6 cellular contexts compared by ENCODE assay signal in genomic region chr17:21454006-21454405, GRCh38.
A peak's percentile ranks its signal among the peaks of the same experiment; 100 is the strongest.
DNase-seq lines count a peak whose midpoint lies in the region; ATAC-seq, FAIRE-seq and TF ChIP-seq lines count a peak whose summit lies in the region.
"Not testable (repeated sequence)": the region's sequence is repeated elsewhere in the genome, so short reads cannot be mapped to it uniquely, and the experiment has no call there.

No MANE protein-coding gene starts in this region.

- H3K4me3 ChIP-seq in coronary artery; right atrium auricular region; kidney (ENCODE audit: low read length in 2 of 2); HepG2 (replicated peaks in 1 of 3; ENCODE audit: insufficient read depth in 1 of 3, low read depth in 2 of 3, low read length in 3 of 3): not testable (repeated sequence)

- DNase-seq in coronary artery (ENCODE audit: low spot score) (peak; percentile 26), right atrium auricular region (ENCODE audit: low spot score) (peak; percentile 40), kidney (peak; percentile 37), osteocyte (ENCODE audit: extremely low spot score, unreplicated experiment) (peak; percentile 62)
- DNase-seq in glutamatergic neuron; HepG2 (ENCODE audit: low spot score): not testable (repeated sequence)

- in situ Hi-C loops in HepG2 (cut with HindIII; ENCODE audit: extremely low pct_ligation_motif_present, low pct_unique_long_range_greater_than_20kb), result loop anchor here (10.0 kb wide), 1 partner anchor 169 kb away; the partner anchor contains the start of gene MAP2K3

- not testable (repeated sequence) for H3K27ac ChIP-seq in coronary artery; right atrium auricular region; kidney (ENCODE audit: low read depth in 2 of 2, low read length in 2 of 2); HepG2 (ENCODE audit: extremely low read length, insufficient read depth, low read length)

- not testable (repeated sequence) for TF ChIP-seq CTCF in coronary artery (IDR thresholded peaks at IDR 0.05); glutamatergic neuron (IDR thresholded peaks at IDR 0.05; ENCODE audit: partially characterized antibody, unreplicated experiment); right atrium auricular region (IDR thresholded peaks at IDR 0.05); kidney (IDR thresholded peaks at IDR 0.05; ENCODE audit: borderline replicate concordance, extremely low read depth, insufficient read depth); HepG2 (CRISPR knock-in tag; IDR thresholded peaks at IDR 0.05); osteocyte (IDR thresholded peaks at IDR 0.05)

- FAIRE-seq in kidney (lab: Jason Lieb, UNC); HepG2 (lab: Jason Lieb, UNC): not testable (repeated sequence)

- peaks cover 26% of the 10 kb centered on the region for H3K9me3 Mint-ChIP-seq in glutamatergic neuron (ENCODE audit: unreplicated experiment)
- not testable (repeated sequence) for H3K9me3 Mint-ChIP-seq in osteocyte (ENCODE audit: unreplicated experiment)

- POLR2A ChIA-PET in HepG2 (lab: Yijun Ruan, JAX), result not testable (repeated sequence)

- not testable (repeated sequence) for H4K20me1 ChIP-seq in HepG2 (ENCODE audit: insufficient read depth, low read length)

- H2AFZ ChIP-seq in HepG2 (ENCODE audit: low read length), result not testable (repeated sequence)

- BruUV-seq in HepG2 (replicated peaks; lab: Mats Ljungman, UMichigan), result not testable (repeated sequence)

- not testable (repeated sequence) for H3K36me3 ChIP-seq in right atrium auricular region; kidney (ENCODE audit: control insufficient read depth in 1 of 2, insufficient read depth in 2 of 2, low read length in 2 of 2); HepG2 (replicated peaks in 1 of 2; ENCODE audit: control insufficient read depth in 1 of 2, insufficient read depth in 2 of 2, low read length in 2 of 2)

- peaks cover 27% of the 10 kb centered on the region for H3K4me1 Mint-ChIP-seq in glutamatergic neuron (ENCODE audit: low read depth, unreplicated experiment)
- H3K4me1 Mint-ChIP-seq in osteocyte (ENCODE audit: unreplicated experiment), result peaks cover 24% of the 10 kb centered on the region

- H3K4me3 Mint-ChIP-seq in glutamatergic neuron (ENCODE audit: unreplicated experiment), result peak overlapping the region; percentile 81
- H3K4me3 Mint-ChIP-seq in osteocyte (ENCODE audit: unreplicated experiment), result not testable (repeated sequence)

- H3K27me3 Mint-ChIP-seq in glutamatergic neuron (ENCODE audit: unreplicated experiment), result peaks cover 21% of the 10 kb centered on the region
- H3K27me3 Mint-ChIP-seq in osteocyte (ENCODE audit: unreplicated experiment), result peaks cover 13% of the 10 kb centered on the region

- TF ChIP-seq EP300 in HepG2 (IDR thresholded peaks at IDR 0.05; ENCODE audit: low read depth in 2 of 2, low read length in 2 of 2); HepG2 (CRISPR knock-in tag; IDR thresholded peaks at IDR 0.05; ENCODE audit: borderline replicate concordance): not testable (repeated sequence)

- H3K79me2 ChIP-seq in HepG2 (ENCODE audit: insufficient read depth, low read length), result not testable (repeated sequence)

- H3K27me3 ChIP-seq in right atrium auricular region, result not testable (repeated sequence)
- H3K27me3 ChIP-seq in HepG2 (ENCODE audit: control insufficient read depth in 1 of 2, insufficient read depth in 2 of 2, low read length in 2 of 2), result peaks cover 1 to 14% of the 10 kb centered on the region in 2 experiments; a peak in 3 of 5 replicates

- WGBS in HepG2 (ENCODE audit: low lambda C conversion rate), result 15% methylated on average over 5 of the region's 5 CpGs

- H3K9ac ChIP-seq in kidney (ENCODE audit: low read length in 2 of 2); HepG2 (ENCODE audit: insufficient read depth, low read depth, low read length): not testable (repeated sequence)

- H3K36me3 Mint-ChIP-seq in glutamatergic neuron (ENCODE audit: unreplicated experiment); osteocyte (ENCODE audit: unreplicated experiment): not testable (repeated sequence)

- intact Hi-C loops in kidney (cut with DNase I), result loop anchor here (10.0 kb wide), 1 partner anchor 61 kb away; no protein-coding TSS in a partner anchor
- intact Hi-C loops in HepG2 (cut with micrococcal nuclease; ENCODE audit: unreplicated experiment), result not testable (repeated sequence)

- H3K27ac Mint-ChIP-seq in glutamatergic neuron (ENCODE audit: unreplicated experiment), result peak overlapping the region; percentile 99
- H3K27ac Mint-ChIP-seq in osteocyte (ENCODE audit: unreplicated experiment), result not testable (repeated sequence)

- peaks cover 0 to 16% of the 10 kb centered on the region in 2 donors for H3K4me1 ChIP-seq in right atrium auricular region
- not testable (repeated sequence) for H3K4me1 ChIP-seq in kidney (ENCODE audit: control insufficient read depth in 1 of 2, insufficient read depth in 1 of 2, low read depth in 1 of 2, low read length in 2 of 2); HepG2 (ENCODE audit: insufficient read depth, low read length)

- H3K9me3 ChIP-seq in right atrium auricular region; kidney (ENCODE audit: control insufficient read depth in 1 of 2, low read length in 2 of 2); HepG2 (ENCODE audit: low read length): not testable (repeated sequence)

- CTCF ChIA-PET in HepG2 (lab: Yijun Ruan, JAX; ENCODE audit: low intra/inter-chr PET ratio, low total read pairs), result not testable (repeated sequence)

- not testable (repeated sequence) for H3K4me2 ChIP-seq in HepG2 (ENCODE audit: low read depth, low read length)

- TF ChIP-seq RAD21 in HepG2 (CRISPR knock-in tag; IDR thresholded peaks at IDR 0.05), result not testable (repeated sequence)

- not testable (repeated sequence) for ATAC-seq in HepG2

- TF ChIP-seq POLR2A in HepG2 (IDR thresholded peaks at IDR 0.05; ENCODE audit: insufficient read depth in 1 of 2, low read depth in 2 of 2, low read length in 2 of 2), result not testable (repeated sequence)

TF ChIP-seq in HepG2, 621 proteins besides CTCF, POLR2A, EP300 and RAD21:
- peak; percentile 10 to 57; a peak in 2 of 4 replicates for TF ChIP-seq MAFK (conservative IDR thresholded peaks at IDR 0.05 in 1 of 2, IDR thresholded peaks at IDR 0.05 in 1 of 2; ENCODE audit: low read length in 2 of 2)
